ENCODE assay signal across 9 cellular contexts in the genomic region with DNA sequence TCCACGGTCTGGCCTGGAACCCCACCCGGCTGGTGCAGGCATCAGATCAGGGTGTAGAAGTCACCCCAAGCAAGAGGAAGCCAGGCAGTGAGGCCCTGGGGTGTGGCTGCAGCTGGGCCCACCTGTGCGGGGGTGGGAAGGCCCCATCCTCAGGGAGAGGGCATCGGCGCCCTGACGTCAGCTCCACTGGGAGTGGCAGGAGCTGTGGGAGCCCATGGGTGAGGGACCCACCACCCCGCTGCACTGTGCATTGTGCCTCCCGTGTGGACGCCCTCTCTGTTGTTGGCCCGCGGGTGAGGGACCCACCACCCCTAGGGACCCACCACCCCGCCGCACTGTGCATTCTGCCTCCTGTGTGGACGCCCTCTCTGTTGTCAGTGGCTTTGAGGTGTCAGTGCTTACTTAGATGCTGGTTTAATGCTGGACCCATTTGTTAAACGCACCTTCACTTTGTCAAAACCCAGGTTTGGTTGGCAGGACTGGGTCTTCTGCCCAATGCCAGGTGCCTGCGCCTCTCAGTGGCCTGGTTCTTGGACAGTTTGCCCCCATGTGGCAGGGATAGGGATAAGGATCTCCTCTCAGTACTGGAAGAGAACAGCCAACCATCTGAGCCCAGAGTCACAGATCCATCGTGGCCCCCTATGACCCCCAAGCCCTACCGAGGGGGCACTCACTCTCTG. TPM values are rescaled to one million over a fixed set of nuclear protein-coding genes. Genes with fewer than 3 reads are reported as not detected.
DNase-seq lines count a peak whose midpoint lies in the region; ATAC-seq, FAIRE-seq and TF ChIP-seq lines count a peak whose summit lies in the region.
"Had no signal": no experiment of that assay in that cellular context is flagged by ENCODE, and none has a peak within 500 bp of the region (broad histone marks: within the 10 kb centered on the region; RNA-seq: fewer than 3 reads in every experiment).

No MANE protein-coding gene starts in this region.

- H3K9me3 ChIP-seq in mammary epithelial cell (replicated peaks; ENCODE audit: insufficient read depth, low read length) (no peaks in the 10 kb centered on the region), pancreas (no peaks in the 10 kb centered on the region)
- H3K9me3 ChIP-seq: tibial nerve had no signal

- H4K20me1 ChIP-seq in mammary epithelial cell (ENCODE audit: insufficient read depth, low read length), result no peaks in the 10 kb centered on the region

- H3K36me3 ChIP-seq in mammary epithelial cell (ENCODE audit: insufficient read depth, low read length), result no peaks in the 10 kb centered on the region
- no peaks in the 10 kb centered on the region for H3K36me3 ChIP-seq in pancreas
- H3K36me3 ChIP-seq: tibial nerve had no signal

- no peak for FAIRE-seq in pancreas (lab: Jason Lieb, UNC)

- TF ChIP-seq CTCF in mammary epithelial cell (conservative IDR thresholded peaks at IDR 0.05 in 1 of 2, IDR thresholded peaks at IDR 0.05 in 1 of 2; ENCODE audit: extremely low read depth in 1 of 2, insufficient read depth in 1 of 2, low read depth in 1 of 2, low read length in 2 of 2) (peak; percentile 35 to 59), pancreas (IDR thresholded peaks at IDR 0.05) (no peak)

- no peaks in the 10 kb centered on the region for H3K4me1 ChIP-seq in mammary epithelial cell (ENCODE audit: insufficient read depth, low read length)
- no peaks in the 10 kb centered on the region for H3K4me1 ChIP-seq in pancreas
- H3K4me1 ChIP-seq: tibial nerve had no signal

- dilution Hi-C loops in mammary epithelial cell (cut with HindIII; ENCODE audit: low sequenced_read_pairs), result loop anchor here (5.0 kb wide), 1 partner anchor 99 kb away; no protein-coding TSS in a partner anchor

- peak in 3 of 4 donors; percentile 46 to 61 (median 54) for ATAC-seq in pancreas
- no peak for ATAC-seq in left cardiac atrium

- WGBS in mammary epithelial cell (ENCODE audit: low coverage, missing lambda C conversion rate), result 72% methylated on average over 16 of the region's 18 CpGs
- WGBS in pancreas, 2 donors, result 52 to 67% methylated on average over 18 of the region's 18 CpGs

- no peak overlapping the region for H3K9ac ChIP-seq in mammary epithelial cell (ENCODE audit: insufficient read depth, low read length)

- H3K27ac ChIP-seq in mammary epithelial cell (ENCODE audit: insufficient read depth, low read depth, low read length) (no peak overlapping the region), pancreas (no peak overlapping the region)
- H3K27ac ChIP-seq: tibial nerve had no signal

- H2AFZ ChIP-seq in mammary epithelial cell (ENCODE audit: low read depth, low read length), result no peak overlapping the region

- H3K27me3 ChIP-seq in mammary epithelial cell (ENCODE audit: insufficient read depth, low read length) (no peaks in the 10 kb centered on the region), pancreas (no peaks in the 10 kb centered on the region)

- intact Hi-C loops in mammary epithelial cell (cut with micrococcal nuclease) (loop anchor here (1.0 to 2.0 kb wide), 3 partner anchors 119 to 394 kb away; no protein-coding TSS in a partner anchor), pancreas (cut with DNase I) (no loop called here), left cardiac atrium (cut with DNase I) (loop anchor here in 1 of 2 donors (10.0 kb wide), 1 partner anchor 121 kb away; no protein-coding TSS in a partner anchor)

- BruUV-seq in mammary epithelial cell (replicated peaks; lab: Mats Ljungman, UMichigan), result no TSS peak

- DNase-seq in ELR (ENCODE audit: low read depth) (peak; percentile 52), M059J (ENCODE audit: low read depth) (peak; percentile 58), mammary epithelial cell (no peak), pancreas (peak in 1 of 6 donors; percentile 58), dedifferentiated amniotic fluid mesenchymal stem cell (ENCODE audit: extremely low spot score) (no peak), NCI-H774 (lab: John Stamatoyannopoulos, UW) (no peak), left cardiac atrium (no peak)
- DNase-seq: naive B cell had no signal

- CTCF ChIA-PET in mammary epithelial cell (lab: Charles Lee; ENCODE audit: low non-redundant PET), result no interaction called here

- no peak overlapping the region for H3K4me2 ChIP-seq in mammary epithelial cell (ENCODE audit: insufficient read depth, low read depth, low read length)

- in situ Hi-C loops in mammary epithelial cell (cut with MboI; ENCODE audit: low sequenced_read_pairs in 2 of 2), result no loop called here

- no peaks in the 10 kb centered on the region for H3K79me2 ChIP-seq in mammary epithelial cell (ENCODE audit: insufficient read depth, low read length)

- H3K4me3 ChIP-seq in mammary epithelial cell (replicated peaks in 1 of 3; ENCODE audit: insufficient read depth in 1 of 3, low read depth in 2 of 3, low read length in 3 of 3) (no peak overlapping the region), pancreas (no peak overlapping the region)
- H3K4me3 ChIP-seq: tibial nerve had no signal

RNA-seq across cellular contexts. Expression of gene EXOC3, which starts 6.9 kb away (rescaled TPM):
- 32.2 and 36.7 TPM in 2 replicates for total RNA-seq in M059J (2014; rRNA removed; shearing (Covaris generic))
- total RNA-seq in mammary epithelial cell (10 to 100 TPM; 19.5 to 41.2 TPM), pancreas (10 to 100 TPM; 24.5 to 39.5 (median 38.3) TPM), left cardiac atrium (10 to 100 TPM; 41.4 to 42.3 TPM)
- polyA plus RNA-seq in mammary epithelial cell (15.0 TPM), pancreas (10 to 100 TPM; 64.8 to 71.8 TPM)
- 26.2 TPM for polyA minus RNA-seq in mammary epithelial cell

Comparison
In these comparisons a context has a peak if more than half of its experiments do, and no peak if none do; other contexts are left out.
1. DNase-seq: peak in ELR (single experiment) and M059J (single experiment); none in mammary epithelial cell (single experiment), dedifferentiated amniotic fluid mesenchymal stem cell (single experiment), NCI-H774 (single experiment) and left cardiac atrium (single experiment).
2. CTCF ChIP-seq: peak in mammary epithelial cell (2 of 2); none in pancreas (0 of 4).
3. ATAC-seq: peak in pancreas (3 of 4); none in left cardiac atrium (0 of 2).